ENCODE assay signal across 8 cellular contexts in genomic region chr14:56474419-56475022, GRCh38.
A peak's percentile ranks its signal among the peaks of the same experiment; 100 is the strongest.
DNase-seq lines count a peak whose midpoint lies in the region; ATAC-seq and TF ChIP-seq lines count a peak whose summit lies in the region.

No MANE protein-coding gene starts in this region.

- no peaks in the 10 kb centered on the region for H3K36me3 ChIP-seq in cardiac muscle cell

- H3K4me3 ChIP-seq in cardiac muscle cell (no peak overlapping the region), NB4 (ENCODE audit: low read depth, low read length) (no peak overlapping the region), retinal pigment epithelial cell (ENCODE audit: low read length) (no peak overlapping the region)

- TF ChIP-seq CTCF in cardiac muscle cell (IDR thresholded peaks at IDR 0.05; ENCODE audit: low read depth, low read length) (peak; percentile 81), NB4 (IDR thresholded peaks at IDR 0.05; ENCODE audit: low read depth, low read length) (peak; percentile 62), retinal pigment epithelial cell (conservative IDR thresholded peaks at IDR 0.05; ENCODE audit: low read depth, low read length) (peak; percentile 83)

- peaks cover 5% of the 10 kb centered on the region for H3K27me3 ChIP-seq in cardiac muscle cell

- DNase-seq in cardiac muscle cell (ENCODE audit: low read depth in 1 of 2, low spot score in 1 of 2) (peak; percentile 65 to 67), left ventricle myocardium superior (no peak), NB4 (ENCODE audit: low read depth) (peak; percentile 50), T1000 (lab: John Stamatoyannopoulos, UW) (peak; percentile 4), foreskin melanocyte (peak; percentile 49), retinal pigment epithelial cell (ENCODE audit: low read depth) (no peak), mesenteric fat pad (ENCODE audit: low spot score) (no peak)

- H3K27ac ChIP-seq in cardiac muscle cell = no peak overlapping the region

- TF ChIP-seq POLR2A in NB4 (IDR thresholded peaks at IDR 0.05; ENCODE audit: extremely low read depth, insufficient read length) = no peak

- no peak for ATAC-seq in left ventricle myocardium superior
- no peak for ATAC-seq in GM19324 (IDR thresholded peaks at IDR 0.05; ENCODE audit: low FRiP score, unreplicated experiment)

- H3K4me1 ChIP-seq in cardiac muscle cell (ENCODE audit: low read depth) = no peaks in the 10 kb centered on the region

- intact Hi-C loops in left ventricle myocardium superior (cut with micrococcal nuclease) = no loop called here

- no peaks in the 10 kb centered on the region for H3K9me3 ChIP-seq in cardiac muscle cell (ENCODE audit: low read depth)

Comparison
In these comparisons a context has a peak if more than half of its experiments do, and no peak if none do; other contexts are left out.
1. DNase-seq: peak in cardiac muscle cell (2 of 2), NB4 (single experiment), T1000 (single experiment) and foreskin melanocyte (single experiment); none in left ventricle myocardium superior (single experiment), retinal pigment epithelial cell (single experiment) and mesenteric fat pad (single experiment).
2. Peak in every context shown above with its lines, with median percentiles within 50 percentile points of each other: CTCF ChIP-seq.